In genomic region chr7:5424689-5425506, GRCh38 we compare ENCODE assay signal across 8 cellular contexts. TPM values are rescaled to one million over a fixed set of nuclear protein-coding genes. Genes with fewer than 3 reads are reported as not detected.
DNase-seq lines count a peak whose midpoint lies in the region; ATAC-seq and TF ChIP-seq lines count a peak whose summit lies in the region.

No MANE protein-coding gene starts in this region.

- peaks cover 0 to 4% (median 0%) of the 10 kb centered on the region in 3 donors for H3K9me3 Mint-ChIP-seq in IgD-negative memory B cell
- H3K9me3 Mint-ChIP-seq in natural killer cell = no peaks in the 10 kb centered on the region

- H3K4me3 ChIP-seq in WERI-Rb-1 (ENCODE audit: low read depth, low read length) = peak overlapping the region; percentile 72
- peak overlapping the region; percentile 86 for H3K4me3 ChIP-seq in fibroblast of mammary gland (ENCODE audit: control insufficient read depth, low read depth, low read length)

- CTCF ChIA-PET in GM10248 (lab: Yijun Ruan, JAX) = interaction anchor here (1.2 to 1.3 kb wide), 2 partner anchors 26 to 140 kb away, joined by 3 read pairs; no protein-coding TSS in a partner anchor

- H3K4me3 Mint-ChIP-seq in IgD-negative memory B cell (peak overlapping the region; percentile 66 to 97 (median 88)), natural killer cell (peak overlapping the region; percentile 90)

- DNase-seq in DMS 273 (lab: John Stamatoyannopoulos, UW; ENCODE audit: unreplicated experiment) = peak; percentile 88
- DNase-seq in WERI-Rb-1 = no peak
- peak; percentile 47 for DNase-seq in fibroblast of mammary gland (ENCODE audit: low read depth)
- DNase-seq in natural killer cell = no peak
- DNase-seq in iPS-NIHi7 (ENCODE audit: extremely low spot score) = no peak
- no peak for DNase-seq in GM10248 (ENCODE audit: extremely low spot score)

- no peak for ATAC-seq in natural killer cell
- ATAC-seq in HG02610 (IDR thresholded peaks at IDR 0.05; ENCODE audit: unreplicated experiment) = no peak

- peaks cover 3% of the 10 kb centered on the region; the same call in 1 of the 2 replicates for H3K36me3 ChIP-seq in WERI-Rb-1

- H3K27ac ChIP-seq in WERI-Rb-1 = peak overlapping the region; percentile 94

- peaks cover 30% of the 10 kb centered on the region for H3K27me3 ChIP-seq in WERI-Rb-1 (ENCODE audit: insufficient read depth, low read depth, severe bottlenecking)

- TF ChIP-seq CTCF in WERI-Rb-1 (IDR thresholded peaks at IDR 0.05; ENCODE audit: low read depth, low read length) (no peak), fibroblast of mammary gland (conservative IDR thresholded peaks at IDR 0.05; ENCODE audit: control insufficient read depth, insufficient read depth, low read depth, low read length) (peak; percentile 0), natural killer cell (IDR thresholded peaks at IDR 0.05) (no peak), GM10248 (IDR thresholded peaks at IDR 0.05; ENCODE audit: control extremely low read depth, extremely low read depth, low read depth, missing control alignments) (no peak)

- no peaks in the 10 kb centered on the region for H3K9me3 ChIP-seq in WERI-Rb-1 (ENCODE audit: severe bottlenecking)

- peaks cover 5 to 13% (median 11%) of the 10 kb centered on the region in 3 donors for H3K4me1 Mint-ChIP-seq in IgD-negative memory B cell
- H3K4me1 Mint-ChIP-seq in natural killer cell = peaks cover 23 to 49% of the 10 kb centered on the region in 2 donors

- peak overlapping the region; percentile 89 to 95 (median 91) for H3K27ac Mint-ChIP-seq in IgD-negative memory B cell
- peak overlapping the region; percentile 38 to 54 for H3K27ac Mint-ChIP-seq in natural killer cell

- peaks cover 60% of the 10 kb centered on the region for H3K27me3 Mint-ChIP-seq in IgD-negative memory B cell
- H3K27me3 Mint-ChIP-seq in natural killer cell (ENCODE audit: low read depth in 2 of 2) = peaks cover 25 to 51% of the 10 kb centered on the region in 2 donors

- H3K36me3 Mint-ChIP-seq in IgD-negative memory B cell (no peaks in the 10 kb centered on the region), natural killer cell (no peaks in the 10 kb centered on the region)

- POLR2A ChIA-PET in GM10248 (lab: Yijun Ruan, JAX) = interaction anchor here (0.8 kb wide), 1 partner anchor 29 kb away, joined by 6 read pairs; no protein-coding TSS in a partner anchor

- intact Hi-C loops in natural killer cell (cut with micrococcal nuclease) = no loop called here

RNA-seq across cellular contexts. Expression of gene TNRC18, which starts 1.3 kb away (rescaled TPM):
- 1.3 TPM for polyA plus RNA-seq in IgD-negative memory B cell
- total RNA-seq in natural killer cell = 100 to 1,000 TPM; 111 to 127 (median 124) TPM

Comparison
In these comparisons a context has a peak if more than half of its experiments do, and no peak if none do; other contexts are left out.
1. DNase-seq: peak in DMS 273 (single experiment) and fibroblast of mammary gland (single experiment); none in WERI-Rb-1 (single experiment), natural killer cell (single experiment), iPS-NIHi7 (single experiment) and GM10248 (single experiment).